34 cellular contexts compared by ENCODE assay signal in the genomic region with DNA sequence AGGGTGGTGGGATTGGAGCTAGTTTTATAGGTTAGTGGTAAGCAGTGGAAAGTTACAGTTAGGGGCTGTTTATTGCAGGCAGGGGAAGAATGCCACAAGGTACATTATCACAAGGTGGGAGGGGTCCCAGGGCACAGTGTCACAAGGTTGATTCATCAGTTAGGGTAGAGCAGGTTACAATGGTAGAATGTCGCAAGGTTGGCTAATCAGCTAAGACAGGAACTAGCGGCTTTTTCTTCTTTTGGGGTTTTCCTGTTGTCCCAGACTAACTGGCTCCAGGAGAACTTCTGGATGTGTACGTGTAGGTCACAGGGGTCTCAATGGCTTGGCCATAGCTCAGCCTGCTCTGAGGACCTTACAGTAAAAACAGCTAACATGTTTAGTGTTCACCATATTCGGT.
"Had no signal": no experiment of that assay in that cellular context is flagged by ENCODE, and none has a peak within 500 bp of the region (broad histone marks: within the 10 kb centered on the region; RNA-seq: fewer than 3 reads in every experiment).

No MANE protein-coding gene starts in this region.

- H3K36me3 ChIP-seq: SJCRH30 had no signal

- H3K27ac ChIP-seq: SJCRH30, SK-N-MC, VCaP had no signal

- ATAC-seq: activated naive CD8-positive, alpha-beta T cell treated with anti-CD3 and anti-CD28 coated beads, Interleukin-2, amount 50 U/mL, for 24 hours; activated T-cell treated with anti-CD3 and anti-CD28 coated beads, Interleukin-2, amount 50 U/mL, for 4 hours; Panc1 had no signal

- H3K4me1 ChIP-seq: SJCRH30 had no signal

- DNase-seq: activated B cell treated with CpG ODN at 0.5 μM for 24 hours; activated CD4-positive, alpha-beta memory T cell treated with anti-CD3 and anti-CD28 coated beads for 36 hours; activated CD4-positive, alpha-beta T cell treated with anti-CD3 and anti-CD28 coated beads for 4 hours; activated CD4-positive, alpha-beta T cell treated with anti-CD3 and anti-CD28 coated beads, Interleukin-2, amount 50 U/mL, for 1 hour; activated CD4-positive, CD25-positive, alpha-beta regulatory T cell treated with anti-CD3 and anti-CD28 coated beads, Interleukin-2, amount 50 U/mL, for 72 hours; activated CD8-positive, alpha-beta memory T cell treated with anti-CD3 and anti-CD28 coated beads, Interleukin-2, amount 50 U/mL, for 4 hours; activated gamma-delta T cell treated with Interleukin-2 at 50 U/mL for 16 hours; activated naive CD4-positive, alpha-beta T cell treated with anti-CD3 and anti-CD28 coated beads, Interleukin-2, amount 10 ng/mL, durations not matched to agents 7 days and 5 days; activated naive CD8-positive, alpha-beta T cell treated with anti-CD3 and anti-CD28 coated beads, Interleukin-2, amount 50 U/mL, for 24 hours; activated T-cell treated with anti-CD3 and anti-CD28 coated beads for 4 hours; activated T-cell treated with anti-CD3 and anti-CD28 coated beads, Interleukin-2, amount 50 U/mL, for 4 hours; anterior cingulate cortex; Kasumi-1; KG1; MV-4-11; NCI-H1092 treated with DMSO at 0.1 percent for 48 hours; NCI-H1417; NCI-H146; NCI-H187; NCI-H2029 treated with DMSO at 0.1 percent for 48 hours; NCI-H2107; NCI-H2171; NCI-H510A; NCI-H526; NCI-H748 treated with DMSO at 0.1 percent for 48 hours; NK-92 treated with Interleukin-12 subunit alpha and Interleukin-12 subunit beta, amount 100 ng/mL, for 24 hours; SHP77; SJCRH30; T-helper 1 cell; T-helper 2 cell; T-helper 9 cell had no signal

- H3K27me3 ChIP-seq: SJCRH30 had no signal

- H3K4me3 ChIP-seq: SJCRH30, SK-N-MC had no signal

- H3K9me3 ChIP-seq: SJCRH30 had no signal
